ENCODE assay signal across 8 cellular contexts in the genomic region with DNA sequence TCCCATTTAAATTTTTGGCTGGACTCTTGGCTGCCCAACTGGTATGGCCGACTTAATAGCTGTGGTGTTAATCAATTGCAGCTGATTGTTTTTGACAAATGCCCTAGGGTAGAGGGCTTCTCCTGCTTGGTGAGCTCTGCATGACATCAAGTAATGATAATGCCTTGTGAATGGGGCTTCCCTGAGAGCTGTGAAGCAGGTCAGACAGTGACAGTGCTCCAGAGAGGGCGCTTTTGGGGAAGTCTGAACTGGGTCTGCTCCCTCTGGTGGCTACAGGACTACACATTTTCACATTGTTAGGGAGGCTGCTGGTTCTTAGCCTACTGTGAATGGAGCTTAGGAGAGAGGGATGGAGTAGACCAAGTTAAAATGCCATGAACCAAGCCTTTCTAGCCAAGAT.
DNase-seq lines count a peak whose midpoint lies in the region; ATAC-seq, FAIRE-seq and TF ChIP-seq lines count a peak whose summit lies in the region.
"Had no signal": no experiment of that assay in that cellular context is flagged by ENCODE, and none has a peak within 500 bp of the region (broad histone marks: within the 10 kb centered on the region; RNA-seq: fewer than 3 reads in every experiment).

No MANE protein-coding gene starts in this region.

- intact Hi-C loops in K562 (cut with micrococcal nuclease), result no loop called here

- POLR2A ChIA-PET in K562 (lab: Yijun Ruan, JAX), result interaction anchor here (0.6 kb wide), 1 partner anchor 136 kb away, joined by 3 read pairs; no protein-coding TSS in a partner anchor

- peak; percentile 67 for TF ChIP-seq CTCF in Loucy (conservative IDR thresholded peaks at IDR 0.05; ENCODE audit: low read length)
- TF ChIP-seq CTCF in K562 (IDR thresholded peaks at IDR 0.05 in 2 of 3, conservative IDR thresholded peaks at IDR 0.05 in 1 of 3; ENCODE audit: insufficient read depth in 2 of 3, low read depth in 1 of 3, low read length in 3 of 3), result peak; percentile 27 to 74 (median 47); a peak in 4 of 6 replicates

- no TSS peak for BruUV-seq in K562 (replicated peaks; lab: Mats Ljungman, UMichigan)

- no peaks in the 10 kb centered on the region for H3K36me3 ChIP-seq in Loucy (ENCODE audit: insufficient read depth, low read length)
- no peaks in the 10 kb centered on the region for H3K36me3 ChIP-seq in K562 (ENCODE audit: control insufficient read depth, insufficient read depth, low read length)

- H2AFZ ChIP-seq in Loucy (ENCODE audit: low read length), result no peak overlapping the region
- no peak overlapping the region for H2AFZ ChIP-seq in K562 (ENCODE audit: low read depth, low read length)

- WGBS in K562 (ENCODE audit: insufficient coverage, low coverage, missing lambda C conversion rate), result 2% methylated on average over 2 of the region's 2 CpGs

- H3K4me3 ChIP-seq in Loucy (ENCODE audit: low read length, poor library complexity, severe bottlenecking) (no peak overlapping the region), K562 (no peak overlapping the region)

- DNase-seq in K562 (ENCODE audit: extremely low read depth in 1 of 4, low spot score in 3 of 4) (peak in 1 of 4 experiments; percentile 15), myocyte (ENCODE audit: low read depth) (peak; percentile 35), NCI-H1436 treated with DMSO at 0.1 percent for 48 hours (lab: John Stamatoyannopoulos, UW) (no peak), cerebellar cortex (ENCODE audit: low spot score) (no peak), NCI-H1092 (lab: John Stamatoyannopoulos, UW) (no peak)
- DNase-seq: foreskin melanocyte had no signal

- no peaks in the 10 kb centered on the region for H4K20me1 ChIP-seq in Loucy (ENCODE audit: insufficient read depth, low read length, poor library complexity, severe bottlenecking)
- H4K20me1 ChIP-seq in K562 (replicated peaks; ENCODE audit: control insufficient read depth, insufficient read depth, low read length), result no peaks in the 10 kb centered on the region

- TF ChIP-seq EP300 in K562 (IDR thresholded peaks at IDR 0.05; ENCODE audit: low read length), result no peak

- CTCF ChIA-PET in K562 (lab: Yijun Ruan, JAX; ENCODE audit: low intra/inter-chr PET ratio), result no interaction called here

- TF ChIP-seq POLR2A in K562 (conservative IDR thresholded peaks at IDR 0.05), result no peak

- no peaks in the 10 kb centered on the region for H3K9me2 ChIP-seq in Loucy (replicated peaks; ENCODE audit: low read depth, low read length)

- H3K79me2 ChIP-seq in Loucy (ENCODE audit: insufficient read depth, low read length) (no peaks in the 10 kb centered on the region), K562 (ENCODE audit: control insufficient read depth, insufficient read depth, low read length) (no peaks in the 10 kb centered on the region)

- no peak overlapping the region for H3K27ac ChIP-seq in K562 (ENCODE audit: extremely low read depth, low read depth, low read length)

- H3K4me1 ChIP-seq in Loucy (ENCODE audit: insufficient read depth, low read length, poor library complexity, severe bottlenecking), result no peaks in the 10 kb centered on the region
- no peaks in the 10 kb centered on the region for H3K4me1 ChIP-seq in K562 (replicated peaks in 1 of 2; ENCODE audit: control insufficient read depth in 2 of 2, insufficient read depth in 2 of 2, low read length in 2 of 2)

- H3K4me2 ChIP-seq in Loucy (ENCODE audit: low read depth, low read length, poor library complexity, severe bottlenecking), result no peak overlapping the region
- H3K4me2 ChIP-seq in K562 (ENCODE audit: insufficient read depth, low read length), result no peak overlapping the region

- H3K9ac ChIP-seq in Loucy (ENCODE audit: low read depth, low read length, poor library complexity, severe bottlenecking), result no peak overlapping the region
- no peak overlapping the region for H3K9ac ChIP-seq in K562 (ENCODE audit: insufficient read depth in 1 of 2, low read depth in 2 of 2, low read length in 2 of 2)

- no peaks in the 10 kb centered on the region for H3K9me1 ChIP-seq in K562 (ENCODE audit: control insufficient read depth, insufficient read depth, low read length)

- FAIRE-seq in K562 (lab: Jason Lieb, UNC), result no peak

- H3F3A ChIP-seq in Loucy (ENCODE audit: low read depth), result no peaks in the 10 kb centered on the region

- in situ Hi-C loops in K562 (cut with MboI), result no loop called here

- peak; percentile 43 for ATAC-seq in GM18867 (IDR thresholded peaks at IDR 0.05; ENCODE audit: unreplicated experiment)
- peak; percentile 70 for ATAC-seq in K562

- H3K27me3 ChIP-seq in Loucy (ENCODE audit: insufficient read depth, low read length, poor library complexity, severe bottlenecking) (no peaks in the 10 kb centered on the region), K562 (ENCODE audit: control insufficient read depth in 2 of 2, insufficient read depth in 2 of 2, low read length in 2 of 2) (no peaks in the 10 kb centered on the region)

- TF ChIP-seq RAD21 in K562 (CRISPR knock-in tag; conservative IDR thresholded peaks at IDR 0.05 in 1 of 2, IDR thresholded peaks at IDR 0.05 in 1 of 2), result peak in 1 of 2 experiments; percentile 12; a peak in 1 of 4 replicates

- H3K9me3 ChIP-seq in Loucy (ENCODE audit: insufficient read depth, low read depth, low read length) (no peaks in the 10 kb centered on the region), K562 (replicated peaks; ENCODE audit: control insufficient read depth, insufficient read depth, low read depth, low read length) (no peaks in the 10 kb centered on the region)

TF ChIP-seq in K562, 482 proteins besides CTCF, POLR2A, EP300 and RAD21:
- TF ChIP-seq, protein P1, sequence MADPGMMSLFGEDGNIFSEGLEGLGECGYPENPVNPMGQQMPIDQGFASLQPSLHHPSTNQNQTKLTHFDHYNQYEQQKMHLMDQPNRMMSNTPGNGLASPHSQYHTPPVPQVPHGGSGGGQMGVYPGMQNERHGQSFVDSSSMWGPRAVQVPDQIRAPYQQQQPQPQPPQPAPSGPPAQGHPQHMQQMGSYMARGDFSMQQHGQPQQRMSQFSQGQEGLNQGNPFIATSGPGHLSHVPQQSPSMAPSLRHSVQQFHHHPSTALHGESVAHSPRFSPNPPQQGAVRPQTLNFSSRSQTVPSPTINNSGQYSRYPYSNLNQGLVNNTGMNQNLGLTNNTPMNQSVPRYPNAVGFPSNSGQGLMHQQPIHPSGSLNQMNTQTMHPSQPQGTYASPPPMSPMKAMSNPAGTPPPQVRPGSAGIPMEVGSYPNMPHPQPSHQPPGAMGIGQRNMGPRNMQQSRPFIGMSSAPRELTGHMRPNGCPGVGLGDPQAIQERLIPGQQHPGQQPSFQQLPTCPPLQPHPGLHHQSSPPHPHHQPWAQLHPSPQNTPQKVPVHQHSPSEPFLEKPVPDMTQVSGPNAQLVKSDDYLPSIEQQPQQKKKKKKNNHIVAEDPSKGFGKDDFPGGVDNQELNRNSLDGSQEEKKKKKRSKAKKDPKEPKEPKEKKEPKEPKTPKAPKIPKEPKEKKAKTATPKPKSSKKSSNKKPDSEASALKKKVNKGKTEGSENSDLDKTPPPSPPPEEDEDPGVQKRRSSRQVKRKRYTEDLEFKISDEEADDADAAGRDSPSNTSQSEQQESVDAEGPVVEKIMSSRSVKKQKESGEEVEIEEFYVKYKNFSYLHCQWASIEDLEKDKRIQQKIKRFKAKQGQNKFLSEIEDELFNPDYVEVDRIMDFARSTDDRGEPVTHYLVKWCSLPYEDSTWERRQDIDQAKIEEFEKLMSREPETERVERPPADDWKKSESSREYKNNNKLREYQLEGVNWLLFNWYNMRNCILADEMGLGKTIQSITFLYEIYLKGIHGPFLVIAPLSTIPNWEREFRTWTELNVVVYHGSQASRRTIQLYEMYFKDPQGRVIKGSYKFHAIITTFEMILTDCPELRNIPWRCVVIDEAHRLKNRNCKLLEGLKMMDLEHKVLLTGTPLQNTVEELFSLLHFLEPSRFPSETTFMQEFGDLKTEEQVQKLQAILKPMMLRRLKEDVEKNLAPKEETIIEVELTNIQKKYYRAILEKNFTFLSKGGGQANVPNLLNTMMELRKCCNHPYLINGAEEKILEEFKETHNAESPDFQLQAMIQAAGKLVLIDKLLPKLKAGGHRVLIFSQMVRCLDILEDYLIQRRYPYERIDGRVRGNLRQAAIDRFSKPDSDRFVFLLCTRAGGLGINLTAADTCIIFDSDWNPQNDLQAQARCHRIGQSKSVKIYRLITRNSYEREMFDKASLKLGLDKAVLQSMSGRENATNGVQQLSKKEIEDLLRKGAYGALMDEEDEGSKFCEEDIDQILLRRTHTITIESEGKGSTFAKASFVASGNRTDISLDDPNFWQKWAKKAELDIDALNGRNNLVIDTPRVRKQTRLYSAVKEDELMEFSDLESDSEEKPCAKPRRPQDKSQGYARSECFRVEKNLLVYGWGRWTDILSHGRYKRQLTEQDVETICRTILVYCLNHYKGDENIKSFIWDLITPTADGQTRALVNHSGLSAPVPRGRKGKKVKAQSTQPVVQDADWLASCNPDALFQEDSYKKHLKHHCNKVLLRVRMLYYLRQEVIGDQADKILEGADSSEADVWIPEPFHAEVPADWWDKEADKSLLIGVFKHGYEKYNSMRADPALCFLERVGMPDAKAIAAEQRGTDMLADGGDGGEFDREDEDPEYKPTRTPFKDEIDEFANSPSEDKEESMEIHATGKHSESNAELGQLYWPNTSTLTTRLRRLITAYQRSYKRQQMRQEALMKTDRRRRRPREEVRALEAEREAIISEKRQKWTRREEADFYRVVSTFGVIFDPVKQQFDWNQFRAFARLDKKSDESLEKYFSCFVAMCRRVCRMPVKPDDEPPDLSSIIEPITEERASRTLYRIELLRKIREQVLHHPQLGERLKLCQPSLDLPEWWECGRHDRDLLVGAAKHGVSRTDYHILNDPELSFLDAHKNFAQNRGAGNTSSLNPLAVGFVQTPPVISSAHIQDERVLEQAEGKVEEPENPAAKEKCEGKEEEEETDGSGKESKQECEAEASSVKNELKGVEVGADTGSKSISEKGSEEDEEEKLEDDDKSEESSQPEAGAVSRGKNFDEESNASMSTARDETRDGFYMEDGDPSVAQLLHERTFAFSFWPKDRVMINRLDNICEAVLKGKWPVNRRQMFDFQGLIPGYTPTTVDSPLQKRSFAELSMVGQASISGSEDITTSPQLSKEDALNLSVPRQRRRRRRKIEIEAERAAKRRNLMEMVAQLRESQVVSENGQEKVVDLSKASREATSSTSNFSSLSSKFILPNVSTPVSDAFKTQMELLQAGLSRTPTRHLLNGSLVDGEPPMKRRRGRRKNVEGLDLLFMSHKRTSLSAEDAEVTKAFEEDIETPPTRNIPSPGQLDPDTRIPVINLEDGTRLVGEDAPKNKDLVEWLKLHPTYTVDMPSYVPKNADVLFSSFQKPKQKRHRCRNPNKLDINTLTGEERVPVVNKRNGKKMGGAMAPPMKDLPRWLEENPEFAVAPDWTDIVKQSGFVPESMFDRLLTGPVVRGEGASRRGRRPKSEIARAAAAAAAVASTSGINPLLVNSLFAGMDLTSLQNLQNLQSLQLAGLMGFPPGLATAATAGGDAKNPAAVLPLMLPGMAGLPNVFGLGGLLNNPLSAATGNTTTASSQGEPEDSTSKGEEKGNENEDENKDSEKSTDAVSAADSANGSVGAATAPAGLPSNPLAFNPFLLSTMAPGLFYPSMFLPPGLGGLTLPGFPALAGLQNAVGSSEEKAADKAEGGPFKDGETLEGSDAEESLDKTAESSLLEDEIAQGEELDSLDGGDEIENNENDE (IDR thresholded peaks at IDR 0.05; ENCODE audit: low read depth, low read length), result no peak
- TF ChIP-seq SPI1 (IDR thresholded peaks at IDR 0.05; ENCODE audit: borderline replicate concordance, low read depth, low read length), result peak; percentile 52; the same call in 1 of the 2 replicates
